In genomic region chr6:79077680-79078056, GRCh38 we compare ENCODE assay signal across 8 cellular contexts.
A peak's percentile ranks its signal among the peaks of the same experiment; 100 is the strongest.
DNase-seq lines count a peak whose midpoint lies in the region; ATAC-seq and TF ChIP-seq lines count a peak whose summit lies in the region.

No MANE protein-coding gene starts in this region.

- TF ChIP-seq CTCF in DND-41 (IDR thresholded peaks at IDR 0.05; ENCODE audit: borderline replicate concordance, extremely low read depth, low read length, poor library complexity, severe bottlenecking) (no peak), coronary artery (IDR thresholded peaks at IDR 0.05) (no peak)

- H3K9me3 ChIP-seq in DND-41 (ENCODE audit: insufficient read depth, low read length, severe bottlenecking) (no peaks in the 10 kb centered on the region), mucosa of rectum (ENCODE audit: control insufficient read depth in 2 of 2, low read length in 2 of 2) (no peaks in the 10 kb centered on the region)

- DNase-seq in DND-41 = no peak
- DNase-seq in RPMI8226 = peak; percentile 45
- no peak for DNase-seq in coronary artery (ENCODE audit: low spot score)
- DNase-seq in effector CD8-positive, alpha-beta T cell (lab: John Stamatoyannopoulos, UW) = no peak
- no peak for DNase-seq in NCI-H1436 (lab: John Stamatoyannopoulos, UW)

- peak overlapping the region; percentile 85 for H2AFZ ChIP-seq in DND-41 (ENCODE audit: low read depth, low read length)

- ATAC-seq in DND-41 (ENCODE audit: insufficient read depth, low read depth) (peak; percentile 51), GM19395 (IDR thresholded peaks at IDR 0.05; ENCODE audit: unreplicated experiment) (peak; percentile 28), HG03354 (IDR thresholded peaks at IDR 0.05; ENCODE audit: poor library complexity, severe bottlenecking, unreplicated experiment) (peak; percentile 33)

- H3K36me3 ChIP-seq in DND-41 (ENCODE audit: insufficient read depth, low read length) (peaks cover 24% of the 10 kb centered on the region), mucosa of rectum (ENCODE audit: control insufficient read depth in 2 of 2, insufficient read depth in 2 of 2, low read length in 2 of 2) (no peaks in the 10 kb centered on the region)

- H3K27ac ChIP-seq in DND-41 (ENCODE audit: low read length) = peak overlapping the region; percentile 100
- H3K27ac ChIP-seq in coronary artery = peak overlapping the region; percentile 95 to 96
- H3K27ac ChIP-seq in mucosa of rectum (ENCODE audit: low read depth in 2 of 2, low read length in 2 of 2) = peak overlapping the region; percentile 98

- H3K9ac ChIP-seq in DND-41 (ENCODE audit: low read depth, low read length) = peak overlapping the region; percentile 96
- H3K9ac ChIP-seq in mucosa of rectum (ENCODE audit: low read depth in 1 of 2, low read length in 2 of 2) = peak overlapping the region; percentile 90

- H3K27me3 ChIP-seq in DND-41 (ENCODE audit: insufficient read depth, low read length, poor library complexity) (no peaks in the 10 kb centered on the region), mucosa of rectum (ENCODE audit: control insufficient read depth in 2 of 2, insufficient read depth in 2 of 2, low read length in 2 of 2) (no peaks in the 10 kb centered on the region)

- H3K4me2 ChIP-seq in DND-41 (ENCODE audit: insufficient read depth, low read length) = peak overlapping the region; percentile 59

- H4K20me1 ChIP-seq in DND-41 (ENCODE audit: insufficient read depth, low read length) = peaks cover 24% of the 10 kb centered on the region; the same call in 1 of the 2 replicates

- H3K4me1 ChIP-seq in DND-41 (ENCODE audit: insufficient read depth, low read length) (peaks cover 49% of the 10 kb centered on the region), mucosa of rectum (ENCODE audit: control insufficient read depth in 2 of 2, insufficient read depth in 2 of 2, low read length in 2 of 2) (peaks cover 3 to 14% of the 10 kb centered on the region in 2 donors)

- peaks cover 56% of the 10 kb centered on the region for H3K79me2 ChIP-seq in DND-41 (ENCODE audit: insufficient read depth, low read length)

- H3K4me3 ChIP-seq in DND-41 (ENCODE audit: low read depth in 1 of 2, low read length in 2 of 2) = peak overlapping the region; percentile 42 to 84
- H3K4me3 ChIP-seq in coronary artery = peak overlapping the region; percentile 88
- peak overlapping the region; percentile 92 to 100 for H3K4me3 ChIP-seq in mucosa of rectum (ENCODE audit: low read length in 2 of 2)
